Comparison of ENCODE assay signal across 1 cellular context in the genomic region with DNA sequence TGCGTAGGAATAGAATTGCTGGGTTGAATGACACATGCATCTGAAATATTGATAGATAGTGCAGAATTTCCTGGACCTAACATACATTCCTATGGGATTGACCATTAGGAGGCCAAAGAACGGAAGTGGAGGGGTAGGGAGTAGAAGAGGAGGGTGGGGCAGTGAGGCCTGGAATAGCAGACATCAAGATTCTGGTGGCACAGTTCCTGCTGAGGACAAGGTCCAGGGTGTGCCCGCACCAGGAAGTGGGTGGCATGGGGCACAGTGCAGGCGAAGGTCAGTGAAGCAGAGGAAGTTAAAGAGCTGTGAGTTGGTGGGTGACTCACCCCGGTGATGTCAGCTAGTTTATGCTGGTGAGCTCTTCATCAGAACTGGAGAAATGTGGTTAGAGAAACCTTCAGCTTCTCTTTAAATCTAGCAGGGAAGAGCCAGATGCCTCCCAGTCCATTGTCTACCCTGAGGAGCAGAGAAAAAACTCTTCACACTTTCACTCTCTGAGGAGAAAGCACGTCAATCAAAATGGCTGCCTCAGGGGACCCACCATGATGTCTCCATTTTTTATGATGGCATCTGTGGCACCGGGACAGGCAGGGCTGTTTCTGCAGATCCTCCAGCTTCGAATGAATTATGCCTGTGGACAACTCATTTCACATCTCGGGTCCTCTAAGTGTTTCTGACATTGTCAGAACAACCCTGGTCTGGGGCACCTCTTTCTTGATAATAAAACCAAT.
A peak's percentile ranks its signal among the peaks of the same experiment; 100 is the strongest.
TF ChIP-seq lines count a peak whose summit lies in the region.

No MANE protein-coding gene starts in this region.

TF ChIP-seq in HEK293, 187 proteins besides CTCF, POLR2A, EP300 and RAD21 (continued from another document and continues in another):
- TF ChIP-seq, protein P1, sequence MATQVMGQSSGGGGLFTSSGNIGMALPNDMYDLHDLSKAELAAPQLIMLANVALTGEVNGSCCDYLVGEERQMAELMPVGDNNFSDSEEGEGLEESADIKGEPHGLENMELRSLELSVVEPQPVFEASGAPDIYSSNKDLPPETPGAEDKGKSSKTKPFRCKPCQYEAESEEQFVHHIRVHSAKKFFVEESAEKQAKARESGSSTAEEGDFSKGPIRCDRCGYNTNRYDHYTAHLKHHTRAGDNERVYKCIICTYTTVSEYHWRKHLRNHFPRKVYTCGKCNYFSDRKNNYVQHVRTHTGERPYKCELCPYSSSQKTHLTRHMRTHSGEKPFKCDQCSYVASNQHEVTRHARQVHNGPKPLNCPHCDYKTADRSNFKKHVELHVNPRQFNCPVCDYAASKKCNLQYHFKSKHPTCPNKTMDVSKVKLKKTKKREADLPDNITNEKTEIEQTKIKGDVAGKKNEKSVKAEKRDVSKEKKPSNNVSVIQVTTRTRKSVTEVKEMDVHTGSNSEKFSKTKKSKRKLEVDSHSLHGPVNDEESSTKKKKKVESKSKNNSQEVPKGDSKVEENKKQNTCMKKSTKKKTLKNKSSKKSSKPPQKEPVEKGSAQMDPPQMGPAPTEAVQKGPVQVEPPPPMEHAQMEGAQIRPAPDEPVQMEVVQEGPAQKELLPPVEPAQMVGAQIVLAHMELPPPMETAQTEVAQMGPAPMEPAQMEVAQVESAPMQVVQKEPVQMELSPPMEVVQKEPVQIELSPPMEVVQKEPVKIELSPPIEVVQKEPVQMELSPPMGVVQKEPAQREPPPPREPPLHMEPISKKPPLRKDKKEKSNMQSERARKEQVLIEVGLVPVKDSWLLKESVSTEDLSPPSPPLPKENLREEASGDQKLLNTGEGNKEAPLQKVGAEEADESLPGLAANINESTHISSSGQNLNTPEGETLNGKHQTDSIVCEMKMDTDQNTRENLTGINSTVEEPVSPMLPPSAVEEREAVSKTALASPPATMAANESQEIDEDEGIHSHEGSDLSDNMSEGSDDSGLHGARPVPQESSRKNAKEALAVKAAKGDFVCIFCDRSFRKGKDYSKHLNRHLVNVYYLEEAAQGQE (tag by site-specific recombination; IDR thresholded peaks at IDR 0.05): no peak
- TF ChIP-seq ZNF792 (tag by site-specific recombination; IDR thresholded peaks at IDR 0.05) (no peak), ZFHX2 (tag by site-specific recombination; conservative IDR thresholded peaks at IDR 0.05) (peak; percentile 72), ZNF629 (tag by site-specific recombination; IDR thresholded peaks at IDR 0.05) (peak; percentile 71), ZBTB48 (tag by site-specific recombination; IDR thresholded peaks at IDR 0.05) (no peak), GLIS2 (tag by site-specific recombination; IDR thresholded peaks at IDR 0.05) (no peak), ZNF10 (tag by site-specific recombination; IDR thresholded peaks at IDR 0.05) (0 out of 2 replicates have a peak, but pooled peaks have one; percentile 20), ZNF555 (tag by site-specific recombination; conservative IDR thresholded peaks at IDR 0.05) (no peak), KLF8 (tag by site-specific recombination; IDR thresholded peaks at IDR 0.05) (no peak), KLF7 (tag by site-specific recombination; IDR thresholded peaks at IDR 0.05; ENCODE audit: borderline replicate concordance) (no peak), ZNF24 (tag by site-specific recombination; IDR thresholded peaks at IDR 0.05) (no peak), BCL11B (tag by site-specific recombination; IDR thresholded peaks at IDR 0.05; ENCODE audit: low read depth) (no peak), ZNF623 (tag by site-specific recombination; IDR thresholded peaks at IDR 0.05) (no peak), ZNF670 (tag by site-specific recombination; IDR thresholded peaks at IDR 0.05; ENCODE audit: low read depth) (no peak), ZNF175 (tag by site-specific recombination; IDR thresholded peaks at IDR 0.05) (no peak), ZNF701 (tag by site-specific recombination; IDR thresholded peaks at IDR 0.05) (no peak), MEIS1 (CRISPR knock-in tag; IDR thresholded peaks at IDR 0.05; ENCODE audit: borderline replicate concordance) (no peak), TCF7L2 (IDR thresholded peaks at IDR 0.05; ENCODE audit: borderline replicate concordance, low read depth, low read length) (no peak), ZNF660 (tag by site-specific recombination; IDR thresholded peaks at IDR 0.05) (peak; percentile 20; the same call in 1 of the 2 replicates), ZNF48 (tag by site-specific recombination; IDR thresholded peaks at IDR 0.05) (no peak), ZBTB21 (tag by site-specific recombination; IDR thresholded peaks at IDR 0.05) (peak; percentile 53; the same call in 1 of the 2 replicates), ZNF501 (tag by site-specific recombination; IDR thresholded peaks at IDR 0.05) (no peak), ZNF354C (tag by site-specific recombination; IDR thresholded peaks at IDR 0.05; ENCODE audit: borderline replicate concordance, low read depth) (no peak), SETDB1 (IDR thresholded peaks at IDR 0.05; ENCODE audit: insufficient read length, low read length) (no peak), SCRT2 (tag by site-specific recombination; IDR thresholded peaks at IDR 0.05) (no peak), ZNF600 (tag by site-specific recombination; IDR thresholded peaks at IDR 0.05) (no peak), ZNF473 (tag by site-specific recombination; IDR thresholded peaks at IDR 0.05) (no peak), ZNF324 (tag by site-specific recombination; IDR thresholded peaks at IDR 0.05) (0 out of 2 replicates have a peak, but pooled peaks have one; percentile 21), ZNF335 (tag by site-specific recombination; conservative IDR thresholded peaks at IDR 0.05) (peak; percentile 38; the same call in 1 of the 2 replicates), ZEB2 (tag by site-specific recombination; IDR thresholded peaks at IDR 0.05) (no peak), BCL11A (tag by site-specific recombination; IDR thresholded peaks at IDR 0.05; ENCODE audit: low read depth) (no peak), ZSCAN30 (tag by site-specific recombination; IDR thresholded peaks at IDR 0.05) (no peak), PRDM1 (tag by site-specific recombination; IDR thresholded peaks at IDR 0.05) (peak; percentile 89)
- TF ChIP-seq, protein P2, sequence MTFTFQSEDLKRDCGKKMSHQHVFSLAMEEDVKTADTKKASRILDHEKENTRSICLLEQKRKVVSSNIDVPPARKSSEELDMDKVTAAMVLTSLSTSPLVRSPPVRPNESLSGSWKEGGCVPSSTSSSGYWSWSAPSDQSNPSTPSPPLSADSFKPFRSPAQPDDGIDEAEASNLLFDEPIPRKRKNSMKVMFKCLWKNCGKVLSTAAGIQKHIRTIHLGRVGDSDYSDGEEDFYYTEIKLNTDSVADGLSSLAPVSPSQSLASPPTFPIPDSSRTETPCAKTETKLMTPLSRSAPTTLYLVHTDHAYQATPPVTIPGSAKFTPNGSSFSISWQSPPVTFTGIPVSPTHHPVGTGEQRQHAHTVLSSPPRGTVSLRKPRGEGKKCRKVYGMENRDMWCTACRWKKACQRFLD (tag by site-specific recombination; IDR thresholded peaks at IDR 0.05): no peak
- TF ChIP-seq, protein P3, sequence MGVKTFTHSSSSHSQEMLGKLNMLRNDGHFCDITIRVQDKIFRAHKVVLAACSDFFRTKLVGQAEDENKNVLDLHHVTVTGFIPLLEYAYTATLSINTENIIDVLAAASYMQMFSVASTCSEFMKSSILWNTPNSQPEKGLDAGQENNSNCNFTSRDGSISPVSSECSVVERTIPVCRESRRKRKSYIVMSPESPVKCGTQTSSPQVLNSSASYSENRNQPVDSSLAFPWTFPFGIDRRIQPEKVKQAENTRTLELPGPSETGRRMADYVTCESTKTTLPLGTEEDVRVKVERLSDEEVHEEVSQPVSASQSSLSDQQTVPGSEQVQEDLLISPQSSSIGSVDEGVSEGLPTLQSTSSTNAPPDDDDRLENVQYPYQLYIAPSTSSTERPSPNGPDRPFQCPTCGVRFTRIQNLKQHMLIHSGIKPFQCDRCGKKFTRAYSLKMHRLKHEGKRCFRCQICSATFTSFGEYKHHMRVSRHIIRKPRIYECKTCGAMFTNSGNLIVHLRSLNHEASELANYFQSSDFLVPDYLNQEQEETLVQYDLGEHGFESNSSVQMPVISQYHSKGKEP (tag by site-specific recombination; IDR thresholded peaks at IDR 0.05): no peak
- TF ChIP-seq, protein P4, sequence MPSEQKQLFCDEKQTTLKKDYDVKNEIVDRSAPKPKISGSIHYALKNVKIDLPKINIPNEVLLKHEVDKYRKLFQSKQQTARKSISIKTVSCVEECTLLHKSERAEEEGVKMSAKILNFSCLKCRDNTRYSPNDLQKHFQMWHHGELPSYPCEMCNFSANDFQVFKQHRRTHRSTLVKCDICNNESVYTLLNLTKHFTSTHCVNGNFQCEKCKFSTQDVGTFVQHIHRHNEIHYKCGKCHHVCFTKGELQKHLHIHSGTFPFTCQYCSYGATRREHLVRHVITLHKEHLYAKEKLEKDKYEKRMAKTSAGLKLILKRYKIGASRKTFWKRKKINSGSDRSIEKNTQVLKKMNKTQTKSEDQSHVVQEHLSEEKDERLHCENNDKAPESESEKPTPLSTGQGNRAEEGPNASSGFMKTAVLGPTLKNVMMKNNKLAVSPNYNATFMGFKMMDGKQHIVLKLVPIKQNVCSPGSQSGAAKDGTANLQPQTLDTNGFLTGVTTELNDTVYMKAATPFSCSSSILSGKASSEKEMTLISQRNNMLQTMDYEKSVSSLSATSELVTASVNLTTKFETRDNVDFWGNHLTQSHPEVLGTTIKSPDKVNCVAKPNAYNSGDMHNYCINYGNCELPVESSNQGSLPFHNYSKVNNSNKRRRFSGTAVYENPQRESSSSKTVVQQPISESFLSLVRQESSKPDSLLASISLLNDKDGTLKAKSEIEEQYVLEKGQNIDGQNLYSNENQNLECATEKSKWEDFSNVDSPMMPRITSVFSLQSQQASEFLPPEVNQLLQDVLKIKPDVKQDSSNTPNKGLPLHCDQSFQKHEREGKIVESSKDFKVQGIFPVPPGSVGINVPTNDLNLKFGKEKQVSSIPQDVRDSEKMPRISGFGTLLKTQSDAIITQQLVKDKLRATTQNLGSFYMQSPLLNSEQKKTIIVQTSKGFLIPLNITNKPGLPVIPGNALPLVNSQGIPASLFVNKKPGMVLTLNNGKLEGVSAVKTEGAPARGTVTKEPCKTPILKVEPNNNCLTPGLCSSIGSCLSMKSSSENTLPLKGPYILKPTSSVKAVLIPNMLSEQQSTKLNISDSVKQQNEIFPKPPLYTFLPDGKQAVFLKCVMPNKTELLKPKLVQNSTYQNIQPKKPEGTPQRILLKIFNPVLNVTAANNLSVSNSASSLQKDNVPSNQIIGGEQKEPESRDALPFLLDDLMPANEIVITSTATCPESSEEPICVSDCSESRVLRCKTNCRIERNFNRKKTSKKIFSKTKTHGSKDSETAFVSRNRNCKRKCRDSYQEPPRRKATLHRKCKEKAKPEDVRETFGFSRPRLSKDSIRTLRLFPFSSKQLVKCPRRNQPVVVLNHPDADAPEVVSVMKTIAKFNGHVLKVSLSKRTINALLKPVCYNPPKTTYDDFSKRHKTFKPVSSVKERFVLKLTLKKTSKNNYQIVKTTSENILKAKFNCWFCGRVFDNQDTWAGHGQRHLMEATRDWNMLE (tag by site-specific recombination; conservative IDR thresholded peaks at IDR 0.05; ENCODE audit: low read depth): 0 out of 2 replicates have a peak, but pooled peaks have one; percentile 36
- TF ChIP-seq, protein P5, sequence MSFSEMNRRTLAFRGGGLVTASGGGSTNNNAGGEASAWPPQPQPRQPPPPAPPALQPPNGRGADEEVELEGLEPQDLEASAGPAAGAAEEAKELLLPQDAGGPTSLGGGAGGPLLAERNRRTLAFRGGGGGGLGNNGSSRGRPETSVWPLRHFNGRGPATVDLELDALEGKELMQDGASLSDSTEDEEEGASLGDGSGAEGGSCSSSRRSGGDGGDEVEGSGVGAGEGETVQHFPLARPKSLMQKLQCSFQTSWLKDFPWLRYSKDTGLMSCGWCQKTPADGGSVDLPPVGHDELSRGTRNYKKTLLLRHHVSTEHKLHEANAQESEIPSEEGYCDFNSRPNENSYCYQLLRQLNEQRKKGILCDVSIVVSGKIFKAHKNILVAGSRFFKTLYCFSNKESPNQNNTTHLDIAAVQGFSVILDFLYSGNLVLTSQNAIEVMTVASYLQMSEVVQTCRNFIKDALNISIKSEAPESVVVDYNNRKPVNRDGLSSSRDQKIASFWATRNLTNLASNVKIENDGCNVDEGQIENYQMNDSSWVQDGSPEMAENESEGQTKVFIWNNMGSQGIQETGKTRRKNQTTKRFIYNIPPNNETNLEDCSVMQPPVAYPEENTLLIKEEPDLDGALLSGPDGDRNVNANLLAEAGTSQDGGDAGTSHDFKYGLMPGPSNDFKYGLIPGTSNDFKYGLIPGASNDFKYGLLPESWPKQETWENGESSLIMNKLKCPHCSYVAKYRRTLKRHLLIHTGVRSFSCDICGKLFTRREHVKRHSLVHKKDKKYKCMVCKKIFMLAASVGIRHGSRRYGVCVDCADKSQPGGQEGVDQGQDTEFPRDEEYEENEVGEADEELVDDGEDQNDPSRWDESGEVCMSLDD (tag by site-specific recombination; IDR thresholded peaks at IDR 0.05): no peak
- TF ChIP-seq, protein P6, sequence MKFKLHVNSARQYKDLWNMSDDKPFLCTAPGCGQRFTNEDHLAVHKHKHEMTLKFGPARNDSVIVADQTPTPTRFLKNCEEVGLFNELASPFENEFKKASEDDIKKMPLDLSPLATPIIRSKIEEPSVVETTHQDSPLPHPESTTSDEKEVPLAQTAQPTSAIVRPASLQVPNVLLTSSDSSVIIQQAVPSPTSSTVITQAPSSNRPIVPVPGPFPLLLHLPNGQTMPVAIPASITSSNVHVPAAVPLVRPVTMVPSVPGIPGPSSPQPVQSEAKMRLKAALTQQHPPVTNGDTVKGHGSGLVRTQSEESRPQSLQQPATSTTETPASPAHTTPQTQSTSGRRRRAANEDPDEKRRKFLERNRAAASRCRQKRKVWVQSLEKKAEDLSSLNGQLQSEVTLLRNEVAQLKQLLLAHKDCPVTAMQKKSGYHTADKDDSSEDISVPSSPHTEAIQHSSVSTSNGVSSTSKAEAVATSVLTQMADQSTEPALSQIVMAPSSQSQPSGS (tag by site-specific recombination; IDR thresholded peaks at IDR 0.05; ENCODE audit: low read depth): no peak
- TF ChIP-seq, protein P7, sequence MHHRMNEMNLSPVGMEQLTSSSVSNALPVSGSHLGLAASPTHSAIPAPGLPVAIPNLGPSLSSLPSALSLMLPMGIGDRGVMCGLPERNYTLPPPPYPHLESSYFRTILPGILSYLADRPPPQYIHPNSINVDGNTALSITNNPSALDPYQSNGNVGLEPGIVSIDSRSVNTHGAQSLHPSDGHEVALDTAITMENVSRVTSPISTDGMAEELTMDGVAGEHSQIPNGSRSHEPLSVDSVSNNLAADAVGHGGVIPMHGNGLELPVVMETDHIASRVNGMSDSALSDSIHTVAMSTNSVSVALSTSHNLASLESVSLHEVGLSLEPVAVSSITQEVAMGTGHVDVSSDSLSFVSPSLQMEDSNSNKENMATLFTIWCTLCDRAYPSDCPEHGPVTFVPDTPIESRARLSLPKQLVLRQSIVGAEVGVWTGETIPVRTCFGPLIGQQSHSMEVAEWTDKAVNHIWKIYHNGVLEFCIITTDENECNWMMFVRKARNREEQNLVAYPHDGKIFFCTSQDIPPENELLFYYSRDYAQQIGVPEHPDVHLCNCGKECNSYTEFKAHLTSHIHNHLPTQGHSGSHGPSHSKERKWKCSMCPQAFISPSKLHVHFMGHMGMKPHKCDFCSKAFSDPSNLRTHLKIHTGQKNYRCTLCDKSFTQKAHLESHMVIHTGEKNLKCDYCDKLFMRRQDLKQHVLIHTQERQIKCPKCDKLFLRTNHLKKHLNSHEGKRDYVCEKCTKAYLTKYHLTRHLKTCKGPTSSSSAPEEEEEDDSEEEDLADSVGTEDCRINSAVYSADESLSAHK (tag by site-specific recombination; IDR thresholded peaks at IDR 0.05): no peak
